16 cellular contexts compared by ENCODE assay signal in the genomic region with DNA sequence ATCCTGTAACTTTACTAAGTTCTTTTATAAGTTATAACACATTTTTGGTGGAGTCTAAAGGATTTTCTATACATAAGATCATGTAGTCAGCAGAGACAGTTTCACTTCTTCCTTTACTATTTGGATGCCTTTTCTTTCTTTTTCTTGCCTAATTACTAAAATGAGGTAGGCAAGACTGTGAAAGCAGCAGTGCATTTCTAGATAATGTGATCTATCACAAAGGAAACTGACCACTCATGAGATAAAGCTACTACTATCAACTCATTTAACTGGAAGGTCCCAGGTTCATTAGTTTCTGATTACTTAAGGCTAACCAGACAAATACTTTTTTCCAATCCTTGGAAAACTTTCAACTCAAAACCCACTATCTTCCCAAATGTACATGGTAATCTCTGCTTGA.
DNase-seq lines count a peak whose midpoint lies in the region; ATAC-seq and TF ChIP-seq lines count a peak whose summit lies in the region.
"Had no signal": no experiment of that assay in that cellular context is flagged by ENCODE, and none has a peak within 500 bp of the region (broad histone marks: within the 10 kb centered on the region; RNA-seq: fewer than 3 reads in every experiment).

No MANE protein-coding gene starts in this region.

- H3K36me3 ChIP-seq in RWPE2 (ENCODE audit: low read depth), result no peaks in the 10 kb centered on the region
- H3K36me3 ChIP-seq: esophagus muscularis mucosa had no signal

- ATAC-seq in GM18517 (IDR thresholded peaks at IDR 0.05; ENCODE audit: unreplicated experiment), result peak; percentile 46
- peak; percentile 38 for ATAC-seq in GM21515 (IDR thresholded peaks at IDR 0.05; ENCODE audit: unreplicated experiment)
- peak; percentile 29 for ATAC-seq in HG03280 (IDR thresholded peaks at IDR 0.05; ENCODE audit: unreplicated experiment)
- ATAC-seq in RWPE2 (ENCODE audit: low read depth), result no peak
- no peak for ATAC-seq in GM18505 (IDR thresholded peaks at IDR 0.05; ENCODE audit: unreplicated experiment)

- H3K4me1 ChIP-seq in RWPE2 (ENCODE audit: insufficient read depth, poor library complexity, severe bottlenecking), result peaks cover 34% of the 10 kb centered on the region
- H3K4me1 ChIP-seq: testis had no signal

- TF ChIP-seq CTCF in RWPE2 (IDR thresholded peaks at IDR 0.05; ENCODE audit: poor library complexity, severe bottlenecking), result no peak

- DNase-seq in RWPE2 (ENCODE audit: low spot score) (no peak), AML-193 (lab: John Stamatoyannopoulos, UW) (no peak)
- DNase-seq in activated naive CD4-positive, alpha-beta T cell treated with anti-CD3 and anti-CD28 coated beads, Interleukin-2, amount 50 U/mL, for 16 hours, result no peak
- DNase-seq: activated CD4-positive, alpha-beta T cell treated with anti-CD3 and anti-CD28 coated beads, Interleukin-2, amount 50 U/mL, for 4 hours; activated T-cell treated with anti-CD3 and anti-CD28 coated beads, Interleukin-2, amount 50 U/mL, for 48 hours; mesenchymal stem cell; NCI-H2029; OCI-M1; SK-N-SH; testis had no signal

- peak overlapping the region; percentile 59 for H3K27ac ChIP-seq in RWPE2 (ENCODE audit: poor library complexity, severe bottlenecking)
- H3K27ac ChIP-seq: esophagus muscularis mucosa, testis had no signal

- no peak overlapping the region for H3K4me3 ChIP-seq in RWPE2 (ENCODE audit: severe bottlenecking)
- H3K4me3 ChIP-seq: esophagus muscularis mucosa, smooth muscle cell, testis had no signal

- no peaks in the 10 kb centered on the region for H3K9me3 ChIP-seq in RWPE2 (ENCODE audit: severe bottlenecking)
- H3K9me3 ChIP-seq: testis had no signal

- TF ChIP-seq POLR2A in GM18505 (IDR thresholded peaks at IDR 0.05; ENCODE audit: borderline replicate concordance, extremely low read depth, insufficient read depth, insufficient read length), result no peak

- H3K27me3 ChIP-seq in RWPE2 (ENCODE audit: insufficient read depth, poor library complexity, severe bottlenecking), result no peaks in the 10 kb centered on the region
- H3K27me3 ChIP-seq: esophagus muscularis mucosa, testis had no signal

Comparison
In these comparisons a context has a peak if more than half of its experiments do, and no peak if none do; other contexts are left out.
1. ATAC-seq: peak in GM18517 (single experiment), GM21515 (single experiment) and HG03280 (single experiment); none in RWPE2 (single experiment) and GM18505 (single experiment).